In the genomic region with DNA sequence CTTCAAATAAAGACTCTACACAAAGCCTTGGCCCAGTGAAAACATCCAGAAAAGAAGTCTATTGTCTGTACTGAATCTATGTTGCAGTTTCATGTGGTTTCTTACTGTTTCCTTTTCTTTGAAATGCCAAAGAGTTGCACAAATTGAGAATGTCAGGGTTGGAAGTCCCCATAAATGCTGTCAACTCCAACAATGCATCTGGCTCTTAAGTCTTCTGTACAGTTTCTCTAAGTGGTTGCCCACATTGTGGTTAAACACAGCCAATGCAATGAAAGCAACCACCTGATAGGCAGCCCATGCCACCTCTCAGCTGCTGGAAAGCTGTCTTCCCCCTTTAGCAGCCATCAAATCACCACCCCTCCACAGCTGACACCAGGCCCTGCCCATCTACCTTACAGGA, we compare ENCODE assay signal across 11 cellular contexts.
DNase-seq lines count a peak whose midpoint lies in the region; ATAC-seq and TF ChIP-seq lines count a peak whose summit lies in the region.
"Had no signal": no experiment of that assay in that cellular context is flagged by ENCODE, and none has a peak within 500 bp of the region (broad histone marks: within the 10 kb centered on the region; RNA-seq: fewer than 3 reads in every experiment).

No MANE protein-coding gene starts in this region.

- DNase-seq in GM06990 (ENCODE audit: extremely low read depth, insufficient read length), result peak; percentile 51
- peak; percentile 48 to 56 for DNase-seq in activated T-cell treated with anti-CD3 and anti-CD28 coated beads, Interleukin-2, amount 50 U/mL, for 72 hours
- DNase-seq in cardiac septum (ENCODE audit: low spot score), result no peak
- no peak for DNase-seq in osteoblast (ENCODE audit: insufficient read length, low spot score, missing footprints)
- DNase-seq in activated gamma-delta T cell (lab: John Stamatoyannopoulos, UW), result no peak
- no peak for DNase-seq in A172 (ENCODE audit: low spot score)
- DNase-seq: effector CD8-positive, alpha-beta T cell had no signal

- TF ChIP-seq CTCF in GM06990 (IDR thresholded peaks at IDR 0.05; ENCODE audit: insufficient read depth, low read length, poor library complexity, severe bottlenecking) (no peak), osteoblast (IDR thresholded peaks at IDR 0.05; ENCODE audit: extremely low read depth, low read depth, low read length) (no peak)

- H3K27ac ChIP-seq in osteoblast (ENCODE audit: low read depth, low read length), result no peak overlapping the region
- H3K27ac ChIP-seq: BLaER1, thoracic aorta had no signal

- peaks cover 10 to 13% of the 10 kb centered on the region in 2 donors for H3K9me3 Mint-ChIP-seq in activated T-cell treated with anti-CD3 and anti-CD28 coated beads, Interleukin-2, amount 50 U/mL, for 72 hours

- H3K4me3 Mint-ChIP-seq in activated T-cell treated with anti-CD3 and anti-CD28 coated beads, Interleukin-2, amount 50 U/mL, for 72 hours, result peak overlapping the region; percentile 40 to 80

- H2AFZ ChIP-seq in osteoblast (ENCODE audit: low read length), result no peak overlapping the region

- no peak overlapping the region for H3K4me3 ChIP-seq in GM06990 (replicated peaks; ENCODE audit: low read depth, low read length)
- H3K4me3 ChIP-seq in osteoblast (ENCODE audit: insufficient read depth, low read length), result no peak overlapping the region
- H3K4me3 ChIP-seq: BLaER1, thoracic aorta had no signal

- no peak overlapping the region for H3K4me2 ChIP-seq in osteoblast (ENCODE audit: insufficient read depth, low read length)
- H3K4me2 ChIP-seq: BLaER1 had no signal

- peaks cover 21 to 26% of the 10 kb centered on the region in 2 donors for H3K36me3 Mint-ChIP-seq in activated T-cell treated with anti-CD3 and anti-CD28 coated beads, Interleukin-2, amount 50 U/mL, for 72 hours (ENCODE audit: insufficient read depth in 2 of 2)

- H3K9me3 ChIP-seq in osteoblast (ENCODE audit: low read depth, low read length), result no peaks in the 10 kb centered on the region
- H3K9me3 ChIP-seq: thoracic aorta had no signal

- no peaks in the 10 kb centered on the region for H3K4me1 ChIP-seq in osteoblast (ENCODE audit: insufficient read depth, low read length)

- ATAC-seq in GM19463 (IDR thresholded peaks at IDR 0.05; ENCODE audit: unreplicated experiment), result peak; percentile 91
- ATAC-seq in HG03108 (IDR thresholded peaks at IDR 0.05; ENCODE audit: unreplicated experiment), result peak; percentile 87
- ATAC-seq in activated T-cell treated with anti-CD3 and anti-CD28 coated beads, Interleukin-2, amount 50 U/mL, for 72 hours (replicated peaks in 1 of 2), result peak; percentile 93 to 95

- intact Hi-C loops in cardiac septum (cut with DNase I), result no loop called here

- H3K4me1 Mint-ChIP-seq in activated T-cell treated with anti-CD3 and anti-CD28 coated beads, Interleukin-2, amount 50 U/mL, for 72 hours (ENCODE audit: low read depth), result peaks cover 24% of the 10 kb centered on the region

- H3K27me3 Mint-ChIP-seq in activated T-cell treated with anti-CD3 and anti-CD28 coated beads, Interleukin-2, amount 50 U/mL, for 72 hours (ENCODE audit: low read depth), result peaks cover 23% of the 10 kb centered on the region

- no peaks in the 10 kb centered on the region for H3K36me3 ChIP-seq in GM06990 (ENCODE audit: control insufficient read depth, insufficient read depth, low read length)
- no peaks in the 10 kb centered on the region for H3K36me3 ChIP-seq in osteoblast (ENCODE audit: insufficient read depth, low read length)
- H3K36me3 ChIP-seq: BLaER1, thoracic aorta had no signal

- peak overlapping the region; percentile 91 for H3K27ac Mint-ChIP-seq in activated T-cell treated with anti-CD3 and anti-CD28 coated beads, Interleukin-2, amount 50 U/mL, for 72 hours

- H4K20me1 ChIP-seq in osteoblast (ENCODE audit: insufficient read depth, low read length), result no peaks in the 10 kb centered on the region
- H4K20me1 ChIP-seq: BLaER1 had no signal

- H3K27me3 ChIP-seq in GM06990 (replicated peaks; ENCODE audit: control insufficient read depth, insufficient read depth, low read length) (no peaks in the 10 kb centered on the region), osteoblast (ENCODE audit: insufficient read depth, low read length) (no peaks in the 10 kb centered on the region)
- H3K27me3 ChIP-seq: BLaER1 had no signal

- H3K79me2 ChIP-seq in osteoblast (ENCODE audit: insufficient read depth, low read length), result no peaks in the 10 kb centered on the region

Comparison
In these comparisons a context has a peak if more than half of its experiments do, and no peak if none do; other contexts are left out.
1. DNase-seq: peak in GM06990 (single experiment) and activated T-cell treated with anti-CD3 and anti-CD28 coated beads, Interleukin-2, amount 50 U/mL, for 72 hours (2 of 2); none in cardiac septum (single experiment), osteoblast (single experiment), activated gamma-delta T cell (single experiment) and A172 (single experiment).
2. Peak in every context shown above with its lines, with median percentiles within 50 percentile points of each other: ATAC-seq.